8 cellular contexts compared by ENCODE assay signal in genomic region chr17:57578608-57578990, GRCh38.
DNase-seq lines count a peak whose midpoint lies in the region; FAIRE-seq and TF ChIP-seq lines count a peak whose summit lies in the region.

No MANE protein-coding gene starts in this region.

- H3K4me1 Mint-ChIP-seq in neural progenitor cell: peaks cover 78% of the 10 kb centered on the region
- H3K4me1 Mint-ChIP-seq in T-helper 2 cell treated with Interferon-gamma antibody and Interleukin-4, amounts not matched to agents 5 μg/mL and 100 μg/mL, for 36 hours (ENCODE audit: low read depth): no peaks in the 10 kb centered on the region
- H3K4me1 Mint-ChIP-seq in activated T-helper 1 cell treated with anti-CD3 and anti-CD28 coated beads, Interleukin-12 subunit alpha, Interleukin-12 subunit beta, Interleukin-2, Interleukin-4 antibody, amounts not matched to agents 30 ng/mL and 10 ng/mL and 1 ng/mL, durations not matched to agents 14 hours and 24 hours and 36 hours (ENCODE audit: low read depth): no peaks in the 10 kb centered on the region

- peak overlapping the region; percentile 77 for H3K4me2 ChIP-seq in neural progenitor cell

- H3K4me1 ChIP-seq in breast epithelium (peaks cover 0 to 12% of the 10 kb centered on the region in 2 donors), neural progenitor cell (peaks cover 54% of the 10 kb centered on the region)

- TF ChIP-seq CTCF in breast epithelium (IDR thresholded peaks at IDR 0.05) (no peak), neural progenitor cell (IDR thresholded peaks at IDR 0.05) (no peak)

- peak overlapping the region; percentile 91 for H3K27ac Mint-ChIP-seq in neural progenitor cell
- H3K27ac Mint-ChIP-seq in T-helper 2 cell treated with Interferon-gamma antibody and Interleukin-4, amounts not matched to agents 5 μg/mL and 100 μg/mL, for 36 hours: no peak overlapping the region
- H3K27ac Mint-ChIP-seq in activated T-helper 1 cell treated with anti-CD3 and anti-CD28 coated beads, Interleukin-12 subunit alpha, Interleukin-12 subunit beta, Interleukin-2, Interleukin-4 antibody, amounts not matched to agents 30 ng/mL and 10 ng/mL and 1 ng/mL, durations not matched to agents 14 hours and 24 hours and 36 hours: no peak overlapping the region

- no peaks in the 10 kb centered on the region for H3K9me3 Mint-ChIP-seq in neural progenitor cell
- no peaks in the 10 kb centered on the region for H3K9me3 Mint-ChIP-seq in T-helper 2 cell treated with Interferon-gamma antibody and Interleukin-4, amounts not matched to agents 5 μg/mL and 100 μg/mL, for 36 hours
- H3K9me3 Mint-ChIP-seq in activated T-helper 1 cell treated with anti-CD3 and anti-CD28 coated beads, Interleukin-12 subunit alpha, Interleukin-12 subunit beta, Interleukin-2, Interleukin-4 antibody, amounts not matched to agents 30 ng/mL and 10 ng/mL and 1 ng/mL, durations not matched to agents 14 hours and 24 hours and 36 hours: no peaks in the 10 kb centered on the region

- DNase-seq in DMS 273 treated with DMSO at 0.1 percent for 48 hours (lab: John Stamatoyannopoulos, UW) (peak; percentile 50), NCI-H128 (lab: John Stamatoyannopoulos, UW; ENCODE audit: unreplicated experiment) (peak; percentile 29), breast epithelium (ENCODE audit: low spot score in 2 of 2) (no peak), neural progenitor cell (ENCODE audit: low spot score) (no peak), NCI-H146 (lab: John Stamatoyannopoulos, UW) (no peak), RCC 7860 (ENCODE audit: low spot score) (no peak)
- no peak for DNase-seq in T-helper 2 cell treated with Interferon-gamma antibody and Interleukin-4, amounts not matched to agents 5 μg/mL and 100 μg/mL, for 36 hours (ENCODE audit: low spot score)
- DNase-seq in activated T-helper 1 cell treated with anti-CD3 and anti-CD28 coated beads, Interleukin-12 subunit alpha, Interleukin-12 subunit beta, Interleukin-2, Interleukin-4 antibody, amounts not matched to agents 30 ng/mL and 10 ng/mL and 1 ng/mL, durations not matched to agents 14 hours and 24 hours and 36 hours (ENCODE audit: low spot score): no peak

- H3F3A ChIP-seq in neural progenitor cell (ENCODE audit: low read depth): peaks cover 40% of the 10 kb centered on the region

- H3K27me3 ChIP-seq in breast epithelium (no peaks in the 10 kb centered on the region), neural progenitor cell (no peaks in the 10 kb centered on the region)

- peaks cover 53% of the 10 kb centered on the region for H4K20me1 ChIP-seq in neural progenitor cell (ENCODE audit: low read depth)

- H3K79me2 ChIP-seq in neural progenitor cell (ENCODE audit: low read depth): peaks cover 57% of the 10 kb centered on the region

- H3K9me3 ChIP-seq in breast epithelium (no peaks in the 10 kb centered on the region), neural progenitor cell (ENCODE audit: low read depth) (no peaks in the 10 kb centered on the region)

- H3K27me3 Mint-ChIP-seq in neural progenitor cell (ENCODE audit: insufficient read depth, low read depth): peaks cover 5% of the 10 kb centered on the region
- no peaks in the 10 kb centered on the region for H3K27me3 Mint-ChIP-seq in T-helper 2 cell treated with Interferon-gamma antibody and Interleukin-4, amounts not matched to agents 5 μg/mL and 100 μg/mL, for 36 hours (ENCODE audit: low read depth)
- H3K27me3 Mint-ChIP-seq in activated T-helper 1 cell treated with anti-CD3 and anti-CD28 coated beads, Interleukin-12 subunit alpha, Interleukin-12 subunit beta, Interleukin-2, Interleukin-4 antibody, amounts not matched to agents 30 ng/mL and 10 ng/mL and 1 ng/mL, durations not matched to agents 14 hours and 24 hours and 36 hours (ENCODE audit: insufficient read depth): peaks cover 1% of the 10 kb centered on the region

- H3K4me3 ChIP-seq in breast epithelium: peak overlapping the region in 2 of 3 donors; percentile 37 to 58
- peak overlapping the region; percentile 33 for H3K4me3 ChIP-seq in neural progenitor cell

- intact Hi-C loops in breast epithelium (cut with DNase I; ENCODE audit: low total_unique reads): no loop called here
- intact Hi-C loops in activated T-helper 1 cell treated with anti-CD3 and anti-CD28 coated beads, Interleukin-12 subunit alpha, Interleukin-12 subunit beta, Interleukin-2, Interleukin-4 antibody, amounts not matched to agents 30 ng/mL and 10 ng/mL and 1 ng/mL, durations not matched to agents 14 hours and 24 hours and 36 hours (cut with micrococcal nuclease): no loop called here

- no peak for FAIRE-seq in RCC 7860 (lab: Jason Lieb, UNC)

- H3K36me3 ChIP-seq in breast epithelium (no peaks in the 10 kb centered on the region), neural progenitor cell (no peaks in the 10 kb centered on the region)

- H3K36me3 Mint-ChIP-seq in neural progenitor cell: peaks cover 13% of the 10 kb centered on the region
- no peaks in the 10 kb centered on the region for H3K36me3 Mint-ChIP-seq in T-helper 2 cell treated with Interferon-gamma antibody and Interleukin-4, amounts not matched to agents 5 μg/mL and 100 μg/mL, for 36 hours (ENCODE audit: low read depth)
- no peaks in the 10 kb centered on the region for H3K36me3 Mint-ChIP-seq in activated T-helper 1 cell treated with anti-CD3 and anti-CD28 coated beads, Interleukin-12 subunit alpha, Interleukin-12 subunit beta, Interleukin-2, Interleukin-4 antibody, amounts not matched to agents 30 ng/mL and 10 ng/mL and 1 ng/mL, durations not matched to agents 14 hours and 24 hours and 36 hours (ENCODE audit: low read depth)

- TF ChIP-seq POLR2A in breast epithelium (IDR thresholded peaks at IDR 0.05): no peak

- H3K4me3 Mint-ChIP-seq in neural progenitor cell: peak overlapping the region; percentile 52
- H3K4me3 Mint-ChIP-seq in T-helper 2 cell treated with Interferon-gamma antibody and Interleukin-4, amounts not matched to agents 5 μg/mL and 100 μg/mL, for 36 hours: no peak overlapping the region
- no peak overlapping the region for H3K4me3 Mint-ChIP-seq in activated T-helper 1 cell treated with anti-CD3 and anti-CD28 coated beads, Interleukin-12 subunit alpha, Interleukin-12 subunit beta, Interleukin-2, Interleukin-4 antibody, amounts not matched to agents 30 ng/mL and 10 ng/mL and 1 ng/mL, durations not matched to agents 14 hours and 24 hours and 36 hours

- peak overlapping the region; percentile 62 to 65 for H3K27ac ChIP-seq in breast epithelium
- H3K27ac ChIP-seq in neural progenitor cell: peak overlapping the region; percentile 72

- H3K9ac ChIP-seq in neural progenitor cell: no peak overlapping the region

- no peak overlapping the region for H2AFZ ChIP-seq in neural progenitor cell (replicated peaks)

Comparison
In these comparisons a context has a peak if more than half of its experiments do, and no peak if none do; other contexts are left out.
1. DNase-seq: peak in DMS 273 treated with DMSO at 0.1 percent for 48 hours (single experiment) and NCI-H128 (single experiment); none in breast epithelium (0 of 2), neural progenitor cell (single experiment), T-helper 2 cell treated with Interferon-gamma antibody and Interleukin-4, amounts not matched to agents 5 μg/mL and 100 μg/mL, for 36 hours (single experiment), activated T-helper 1 cell treated with anti-CD3 and anti-CD28 coated beads, Interleukin-12 subunit alpha, Interleukin-12 subunit beta, Interleukin-2, Interleukin-4 antibody, amounts not matched to agents 30 ng/mL and 10 ng/mL and 1 ng/mL, durations not matched to agents 14 hours and 24 hours and 36 hours (single experiment), NCI-H146 (single experiment) and RCC 7860 (single experiment).